8 cellular contexts compared by ENCODE assay signal in genomic region chr22:38871360-38872171, GRCh38. TPM values are rescaled to one million over a fixed set of nuclear protein-coding genes. Genes with fewer than 3 reads are reported as not detected.
DNase-seq lines count a peak whose midpoint lies in the region; ATAC-seq and TF ChIP-seq lines count a peak whose summit lies in the region.

No MANE protein-coding gene starts in this region.

- peaks cover 32% of the 10 kb centered on the region for H3K4me1 ChIP-seq in mucosa of stomach (ENCODE audit: control insufficient read depth, insufficient read depth, low read length)
- peaks cover 33% of the 10 kb centered on the region for H3K4me1 ChIP-seq in upper lobe of right lung

- H3K4me3 ChIP-seq in mucosa of stomach (ENCODE audit: low read length) (peak overlapping the region; percentile 21), upper lobe of right lung (peak overlapping the region; percentile 62)

- POLR2A ChIA-PET in activated B cell treated with CpG ODN at 0.5 μM for 24 hours (lab: Charles Lee), result interaction anchor here (0.5 to 3.5 kb wide), 12 partner anchors 27 to 661 kb away, joined by 3 to 27 read pairs (median 3); partner anchors contain the start of genes CBX7, NPTXR, RPL3 and RPS19BP1

- intact Hi-C loops in activated B cell treated with CpG ODN at 0.5 μM for 24 hours (cut with micrococcal nuclease) (loop anchor here (1.0 to 10.0 kb wide), 9 partner anchors 70 to 1267 kb away; partner anchors contain the start of genes CBX7, GGA1, PICK1 and RPL3), upper lobe of right lung (cut with DNase I) (loop anchor here (10.0 kb wide), 1 partner anchor 133 kb away; no protein-coding TSS in a partner anchor)

- H3K27ac Mint-ChIP-seq in activated B cell treated with CpG ODN at 0.5 μM for 24 hours (peak overlapping the region; percentile 83), endothelial cell (ENCODE audit: unreplicated experiment) (no peak overlapping the region)

- DNase-seq in activated B cell treated with CpG ODN at 0.5 μM for 24 hours, result peak; percentile 34
- no peak for DNase-seq in endothelial cell (ENCODE audit: low spot score)
- no peak for DNase-seq in upper lobe of right lung
- no peak for DNase-seq in amniotic stem cell (lab: John Stamatoyannopoulos, UW)

- TF ChIP-seq CTCF in activated B cell treated with CpG ODN at 0.5 μM for 24 hours (IDR thresholded peaks at IDR 0.05), result no peak
- TF ChIP-seq CTCF in endothelial cell (IDR thresholded peaks at IDR 0.05; ENCODE audit: unreplicated experiment), result no peak
- TF ChIP-seq CTCF in upper lobe of right lung (IDR thresholded peaks at IDR 0.05), result no peak

- H3K9ac ChIP-seq in mucosa of stomach (ENCODE audit: low read length), result peak overlapping the region; percentile 66

- H3K27me3 ChIP-seq in mucosa of stomach (ENCODE audit: control insufficient read depth, insufficient read depth, low read length) (peaks cover 28% of the 10 kb centered on the region), upper lobe of right lung (no peaks in the 10 kb centered on the region)

- H3K36me3 Mint-ChIP-seq in activated B cell treated with CpG ODN at 0.5 μM for 24 hours (ENCODE audit: low read depth) (peaks cover 19% of the 10 kb centered on the region), endothelial cell (ENCODE audit: low read depth, unreplicated experiment) (peaks cover 5% of the 10 kb centered on the region)

- H3K27me3 Mint-ChIP-seq in activated B cell treated with CpG ODN at 0.5 μM for 24 hours (no peaks in the 10 kb centered on the region), endothelial cell (ENCODE audit: unreplicated experiment) (peaks cover 19% of the 10 kb centered on the region)

- ATAC-seq in GM18498 (IDR thresholded peaks at IDR 0.05; ENCODE audit: unreplicated experiment), result peak; percentile 10
- peak; percentile 11 for ATAC-seq in HG02981 (IDR thresholded peaks at IDR 0.05; ENCODE audit: unreplicated experiment)
- peak; percentile 4 for ATAC-seq in activated B cell treated with CpG ODN at 0.5 μM for 24 hours (ENCODE audit: low read depth)
- ATAC-seq in upper lobe of right lung, result no peak
- no peak for ATAC-seq in HG03095 (IDR thresholded peaks at IDR 0.05; ENCODE audit: unreplicated experiment)

- H3K4me1 Mint-ChIP-seq in activated B cell treated with CpG ODN at 0.5 μM for 24 hours (peaks cover 53% of the 10 kb centered on the region), endothelial cell (ENCODE audit: unreplicated experiment) (peaks cover 4% of the 10 kb centered on the region)

- CTCF ChIA-PET in activated B cell treated with CpG ODN at 0.5 μM for 24 hours (lab: Charles Lee), result interaction anchor here (0.7 to 7.4 kb wide), 5 partner anchors 30 to 446 kb away, joined by 3 to 132 read pairs (median 9); partner anchors contain the start of gene APOBEC3B

- H3K27ac ChIP-seq in upper lobe of right lung, result peak overlapping the region; percentile 73

- no peaks in the 10 kb centered on the region for H3K9me3 Mint-ChIP-seq in activated B cell treated with CpG ODN at 0.5 μM for 24 hours
- no peaks in the 10 kb centered on the region for H3K9me3 Mint-ChIP-seq in endothelial cell (ENCODE audit: unreplicated experiment)

- H3K4me3 Mint-ChIP-seq in activated B cell treated with CpG ODN at 0.5 μM for 24 hours, result peak overlapping the region; percentile 91
- H3K4me3 Mint-ChIP-seq in endothelial cell (ENCODE audit: unreplicated experiment), result peak overlapping the region; percentile 90

- H3K9me3 ChIP-seq in mucosa of stomach (ENCODE audit: control insufficient read depth, low read length), result no peaks in the 10 kb centered on the region
- H3K9me3 ChIP-seq in upper lobe of right lung, result no peaks in the 10 kb centered on the region

- no peaks in the 10 kb centered on the region for H3K36me3 ChIP-seq in mucosa of stomach (ENCODE audit: control insufficient read depth, insufficient read depth, low read length)
- H3K36me3 ChIP-seq in upper lobe of right lung, result peaks cover 26% of the 10 kb centered on the region

RNA-seq across cellular contexts. Expression of gene CBX6, which starts 0.5 kb away (rescaled TPM):
- total RNA-seq in activated B cell treated with CpG ODN at 0.5 μM for 24 hours (65.6 and 71.8 TPM in 2 replicates), endothelial cell (ENCODE audit: unreplicated experiment) (11.0 TPM), upper lobe of right lung (61.6 TPM)

RNA-seq across cellular contexts. Expression of gene NPTXR, which starts 27.7 kb away (rescaled TPM):
- 0.07 and 0.13 TPM in 2 replicates for total RNA-seq in activated B cell treated with CpG ODN at 0.5 μM for 24 hours
- total RNA-seq in endothelial cell (ENCODE audit: unreplicated experiment), result 0.62 TPM
- total RNA-seq in upper lobe of right lung, result 6.3 TPM

Comparison
In these comparisons a context has a peak if more than half of its experiments do, and no peak if none do; other contexts are left out.
1. ATAC-seq: peak in GM18498 (single experiment), HG02981 (single experiment) and activated B cell treated with CpG ODN at 0.5 μM for 24 hours (single experiment); none in upper lobe of right lung (single experiment) and HG03095 (single experiment).